17 cellular contexts compared by ENCODE assay signal in the genomic region with DNA sequence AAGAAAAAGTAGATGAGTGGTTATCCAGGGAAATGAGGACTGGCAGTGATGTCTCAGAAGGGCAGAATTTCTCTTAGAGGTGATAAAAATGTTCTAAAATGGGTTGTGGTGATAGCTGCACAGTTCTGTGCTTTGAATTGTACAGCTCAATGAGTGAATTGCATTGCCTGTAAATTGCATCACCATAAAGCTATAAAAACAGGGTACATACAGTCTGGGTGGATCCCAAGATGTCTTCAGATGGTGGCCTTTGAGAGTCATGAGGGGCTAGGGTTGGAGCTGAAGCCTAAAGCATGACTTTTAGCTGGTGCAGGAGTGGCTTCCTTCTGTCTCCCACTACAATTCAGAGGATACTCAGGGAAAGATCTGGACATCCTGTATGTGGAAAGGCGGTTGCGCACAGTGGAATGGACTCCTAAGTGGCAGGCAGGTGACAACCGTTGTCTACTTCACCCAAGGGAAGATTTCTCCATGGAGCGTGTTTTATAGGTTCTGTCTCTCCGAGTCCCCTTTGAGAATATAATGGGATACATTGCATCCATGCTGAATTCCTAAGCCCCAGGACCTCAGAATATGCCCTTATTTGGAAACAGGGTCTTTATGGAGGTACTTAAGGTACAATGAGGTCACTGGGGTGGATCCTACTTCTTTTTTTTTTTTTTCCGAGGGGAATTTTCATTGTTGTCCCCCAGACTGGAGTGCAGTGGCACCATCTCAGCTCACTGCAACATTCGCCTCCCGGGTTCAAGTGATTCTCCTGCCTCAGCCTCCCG. TPM values are rescaled to one million over a fixed set of nuclear protein-coding genes. Genes with fewer than 3 reads are reported as not detected.
A peak's percentile ranks its signal among the peaks of the same experiment; 100 is the strongest.
DNase-seq lines count a peak whose midpoint lies in the region; ATAC-seq and TF ChIP-seq lines count a peak whose summit lies in the region.
"Had no signal": no experiment of that assay in that cellular context is flagged by ENCODE, and none has a peak within 500 bp of the region (broad histone marks: within the 10 kb centered on the region; RNA-seq: fewer than 3 reads in every experiment).

No MANE protein-coding gene starts in this region.

- H2BK15ac ChIP-seq in H9 (ENCODE audit: low read depth, low read length): no peak overlapping the region

- intact Hi-C loops in CD4-positive, alpha-beta memory T cell (cut with micrococcal nuclease): no loop called here
- intact Hi-C loops in mucosa of descending colon (cut with DNase I, micrococcal nuclease): no loop called here

- POLR2A ChIA-PET in CD4-positive, alpha-beta memory T cell (lab: Charles Lee; ENCODE audit: partially characterized antibody): interaction anchor here (0.6 to 8.8 kb wide), 14 partner anchors 12 to 144 kb away, joined by 3 to 217 read pairs (median 4); a partner anchor contains a TSS

- H3K36me3 Mint-ChIP-seq in CD4-positive, alpha-beta memory T cell: peaks cover 30 to 40% of the 10 kb centered on the region in 2 donors
- H3K36me3 Mint-ChIP-seq in H9 (ENCODE audit: insufficient read depth in 1 of 3, low read depth in 3 of 3): no peaks in the 10 kb centered on the region; a peak in 2 of 7 replicates
- peaks cover 10% of the 10 kb centered on the region for H3K36me3 Mint-ChIP-seq in activated naive CD8-positive, alpha-beta T cell
- H3K36me3 Mint-ChIP-seq in osteocyte (ENCODE audit: unreplicated experiment): no peaks in the 10 kb centered on the region

- peak overlapping the region; percentile 98 to 100 (median 100) for H3K4me3 Mint-ChIP-seq in CD4-positive, alpha-beta memory T cell
- H3K4me3 Mint-ChIP-seq in H9 (peak overlapping the region in 1 of 2 experiments; percentile 5; a peak in 1 of 5 replicates), osteocyte (ENCODE audit: unreplicated experiment) (no peak overlapping the region)
- H3K4me3 Mint-ChIP-seq in activated naive CD8-positive, alpha-beta T cell: peak overlapping the region; percentile 60

- H3K9me3 Mint-ChIP-seq in CD4-positive, alpha-beta memory T cell: peaks cover 0 to 4% (median 0%) of the 10 kb centered on the region in 8 donors
- no peaks in the 10 kb centered on the region; a peak in 1 of 5 replicates for H3K9me3 Mint-ChIP-seq in H9
- no peaks in the 10 kb centered on the region for H3K9me3 Mint-ChIP-seq in activated naive CD8-positive, alpha-beta T cell (ENCODE audit: low read depth)
- H3K9me3 Mint-ChIP-seq in osteocyte (ENCODE audit: unreplicated experiment): no peaks in the 10 kb centered on the region

- no peak overlapping the region for H3T11ph ChIP-seq in H9 (ENCODE audit: low read length)

- WGBS in H9 (ENCODE audit: extremely low coverage, insufficient read length, low lambda C conversion rate): no CpG with 5 or more reads among the region's 9 CpGs

- no peak overlapping the region for H3K9ac ChIP-seq in H9 (ENCODE audit: extremely low read depth, insufficient read length, low read length)
- H3K9ac ChIP-seq: BLaER1 treated with 17β-estradiol and CSF1 and Interleukin-3, amounts not matched to agents 10 nM and 100 nM; KMS-11 had no signal

- no peak overlapping the region for H4K91ac ChIP-seq in H9 (ENCODE audit: insufficient read length, low read depth, low read length)

- H4K8ac ChIP-seq in H9 (replicated peaks; ENCODE audit: insufficient read length, low read depth, low read length): no peak overlapping the region

- no peak for DNase-seq in CD4-positive, alpha-beta memory T cell
- no peak for DNase-seq in H9
- peak in 2 of 3 donors; percentile 14 to 33 for DNase-seq in mucosa of descending colon
- DNase-seq in osteocyte (ENCODE audit: extremely low spot score, unreplicated experiment): no peak
- DNase-seq: activated effector memory CD4-positive, alpha-beta T cell treated with anti-CD3 and anti-CD28 coated beads, Interleukin-2, amount 50 U/mL, for 16 hours; caudate nucleus; kidney glomerular epithelial cell; NCI-H1436; NCI-H446; thyroid gland had no signal

- H4K20me1 ChIP-seq in H9 (ENCODE audit: control insufficient read depth, insufficient read depth, insufficient read length): no peaks in the 10 kb centered on the region
- H4K20me1 ChIP-seq: BLaER1 treated with 17β-estradiol and CSF1 and Interleukin-3, amounts not matched to agents 10 nM and 100 nM had no signal

- peak; percentile 15 for ATAC-seq in mucosa of descending colon
- no peak for ATAC-seq in HG03175 (IDR thresholded peaks at IDR 0.05; ENCODE audit: unreplicated experiment)
- ATAC-seq in HG03565 (IDR thresholded peaks at IDR 0.05; ENCODE audit: unreplicated experiment): no peak

- H2BK20ac ChIP-seq in H9 (ENCODE audit: low read depth, low read length, poor library complexity, severe bottlenecking): no peak overlapping the region

- H3K4me2 ChIP-seq in H9 (ENCODE audit: insufficient read depth, insufficient read length, low read length): no peak overlapping the region
- H3K4me2 ChIP-seq: KMS-11 had no signal

- H3K4me1 Mint-ChIP-seq in CD4-positive, alpha-beta memory T cell: peaks cover 32 to 82% (median 53%) of the 10 kb centered on the region in 4 donors
- H3K4me1 Mint-ChIP-seq in H9: peaks cover 24 to 29% of the 10 kb centered on the region in 2 experiments
- peaks cover 35% of the 10 kb centered on the region for H3K4me1 Mint-ChIP-seq in activated naive CD8-positive, alpha-beta T cell (ENCODE audit: low read depth)
- peaks cover 20% of the 10 kb centered on the region for H3K4me1 Mint-ChIP-seq in osteocyte (ENCODE audit: unreplicated experiment)

- H3K79me1 ChIP-seq in H9 (ENCODE audit: insufficient read depth, low read depth, low read length, poor library complexity, severe bottlenecking): no peaks in the 10 kb centered on the region

- H3K23me2 ChIP-seq in H9 (ENCODE audit: insufficient read length, low read depth, low read length, poor library complexity, severe bottlenecking): peaks cover 7% of the 10 kb centered on the region

- peak overlapping the region; percentile 98 for H3K27ac ChIP-seq in CD4-positive, alpha-beta memory T cell (ENCODE audit: low read depth, low read length)
- H3K27ac ChIP-seq in H9 (ENCODE audit: insufficient read length, low read depth, low read length): no peak overlapping the region
- H3K27ac ChIP-seq: KMS-11 had no signal

- H3K27me3 Mint-ChIP-seq in CD4-positive, alpha-beta memory T cell: no peaks in the 10 kb centered on the region
- H3K27me3 Mint-ChIP-seq in H9 (ENCODE audit: low read depth) (peaks cover 19% of the 10 kb centered on the region), osteocyte (ENCODE audit: unreplicated experiment) (no peaks in the 10 kb centered on the region)
- H3K27me3 Mint-ChIP-seq in activated naive CD8-positive, alpha-beta T cell: no peaks in the 10 kb centered on the region

- H3K4me3 ChIP-seq in CD4-positive, alpha-beta memory T cell (ENCODE audit: low read length in 2 of 2): no peak overlapping the region
- no peak overlapping the region for H3K4me3 ChIP-seq in mucosa of descending colon
- H3K4me3 ChIP-seq: BLaER1 treated with 17β-estradiol and CSF1 and Interleukin-3, amounts not matched to agents 10 nM and 100 nM; thyroid gland had no signal

- no peaks in the 10 kb centered on the region for H3K27me3 ChIP-seq in CD4-positive, alpha-beta memory T cell (ENCODE audit: insufficient read depth, low read length)
- no peaks in the 10 kb centered on the region for H3K27me3 ChIP-seq in H9 (ENCODE audit: insufficient read depth, low read length)
- H3K27me3 ChIP-seq: BLaER1 treated with 17β-estradiol and CSF1 and Interleukin-3, amounts not matched to agents 10 nM and 100 nM; thyroid gland had no signal

- no peaks in the 10 kb centered on the region for H3K9me3 ChIP-seq in CD4-positive, alpha-beta memory T cell (ENCODE audit: control insufficient read depth in 1 of 2, low read length in 2 of 2)
- H3K9me3 ChIP-seq in H9 (ENCODE audit: control insufficient read depth, low read depth, low read length) (no peaks in the 10 kb centered on the region), mucosa of descending colon (no peaks in the 10 kb centered on the region)
- H3K9me3 ChIP-seq: BLaER1 treated with 17β-estradiol and CSF1 and Interleukin-3, amounts not matched to agents 10 nM and 100 nM; thyroid gland had no signal

- H2BK120ac ChIP-seq in H9 (ENCODE audit: low read depth, low read length, poor library complexity, severe bottlenecking): no peak overlapping the region

- no peak overlapping the region for H3K56ac ChIP-seq in H9 (ENCODE audit: insufficient read length, low read depth, low read length)

- CTCF ChIA-PET in CD4-positive, alpha-beta memory T cell (lab: Charles Lee; ENCODE audit: partially characterized antibody): interaction anchor here (1.5 to 13.3 kb wide), 8 partner anchors 12 to 95 kb away, joined by 3 to 362 read pairs (median 9); a partner anchor contains a TSS

- H4K5ac ChIP-seq in H9 (ENCODE audit: insufficient read length, low read depth, low read length): no peak overlapping the region

- peak overlapping the region; percentile 47 for H3K18ac ChIP-seq in H9 (ENCODE audit: insufficient read length, low read depth, low read length)

- peaks cover 18% of the 10 kb centered on the region for H3K36me3 ChIP-seq in CD4-positive, alpha-beta memory T cell (ENCODE audit: insufficient read depth, low read length)
- no peaks in the 10 kb centered on the region for H3K36me3 ChIP-seq in mucosa of descending colon (ENCODE audit: low read depth)
- H3K36me3 ChIP-seq: BLaER1 treated with 17β-estradiol and CSF1 and Interleukin-3, amounts not matched to agents 10 nM and 100 nM; thyroid gland had no signal

- H3K14ac ChIP-seq in H9 (ENCODE audit: insufficient read depth, low read length): no peak overlapping the region

- H2AK5ac ChIP-seq in H9 (ENCODE audit: insufficient read length, low read length): no peak overlapping the region

- H3K27ac Mint-ChIP-seq in CD4-positive, alpha-beta memory T cell: peak overlapping the region; percentile 91 to 99 (median 96)
- H3K27ac Mint-ChIP-seq in H9 (peak overlapping the region in 2 of 3 experiments; percentile 19 to 49; a peak in 1 of 7 replicates), osteocyte (ENCODE audit: unreplicated experiment) (no peak overlapping the region)
- peak overlapping the region; percentile 100 for H3K27ac Mint-ChIP-seq in activated naive CD8-positive, alpha-beta T cell

- TF ChIP-seq CTCF in H9 (conservative IDR thresholded peaks at IDR 0.05) (no peak), mucosa of descending colon (IDR thresholded peaks at IDR 0.05) (no peak), osteocyte (IDR thresholded peaks at IDR 0.05) (no peak)

- H3K4ac ChIP-seq in H9 (ENCODE audit: low read depth, low read length): no peak overlapping the region

- peaks cover 68% of the 10 kb centered on the region for H3K4me1 ChIP-seq in CD4-positive, alpha-beta memory T cell (ENCODE audit: insufficient read depth, low read length)
- H3K4me1 ChIP-seq in H9 (ENCODE audit: insufficient read depth, low read length) (no peaks in the 10 kb centered on the region), mucosa of descending colon (ENCODE audit: low read depth) (peaks cover 42% of the 10 kb centered on the region)

- no peaks in the 10 kb centered on the region for H3K79me2 ChIP-seq in H9 (ENCODE audit: insufficient read depth, low read length)

- H2AFZ ChIP-seq in H9 (ENCODE audit: low read length): no peak overlapping the region

- no peak overlapping the region for H2BK12ac ChIP-seq in H9 (ENCODE audit: insufficient read length, low read depth, low read length)

- H2BK5ac ChIP-seq in H9 (ENCODE audit: insufficient read length, low read length): no peak overlapping the region

- no peak overlapping the region for H3K23ac ChIP-seq in H9 (ENCODE audit: insufficient read length, low read depth, low read length)

RNA-seq across cellular contexts. Expression of a gene that starts 1.6 kb away (rescaled TPM):
- 100 to 1,000 TPM; 752 to 810 TPM for total RNA-seq in CD4-positive, alpha-beta memory T cell
- polyA plus RNA-seq in CD4-positive, alpha-beta memory T cell: 1,000 to 10,000 TPM; 3,111 to 3,174 TPM
- total RNA-seq in H9 (2021): 2.0 and 2.6 TPM in 2 replicates
- total RNA-seq in mucosa of descending colon: 100 to 1,000 TPM; 394 to 627 (median 413) TPM
- 8.8 and 13.2 TPM in 2 replicates for total RNA-seq in osteocyte

RNA-seq across cellular contexts. Expression of a gene that starts 17.4 kb away (rescaled TPM):
- total RNA-seq in CD4-positive, alpha-beta memory T cell: 1 to 10 TPM; 2.9 to 3.0 TPM
- polyA plus RNA-seq in CD4-positive, alpha-beta memory T cell: under 1 TPM; 0.52 to 0.91 TPM
- total RNA-seq in H9 (2021) (13.5 and 14.2 TPM in 2 replicates), mucosa of descending colon (1 to 10 TPM in 2 of 3 donors, under 1 TPM in 1; 0.69 to 4.0 (median 2.1) TPM), osteocyte (3.0 and 3.6 TPM in 2 replicates)

RNA-seq across cellular contexts. Expression of a gene that starts 27.1 kb away (rescaled TPM):
- total RNA-seq in CD4-positive, alpha-beta memory T cell: not detected
- not detected for polyA plus RNA-seq in CD4-positive, alpha-beta memory T cell
- total RNA-seq in H9 (2021) (13.5 TPM in 2 replicates), mucosa of descending colon (100 to 1,000 TPM in 1 of 3 donors, 10 to 100 TPM in 2; 49.1 to 102 (median 75.5) TPM), osteocyte (not detected in 2 replicates)
- total RNA-seq: endothelial cell of umbilical vein had no signal
- polyA plus RNA-seq: endothelial cell of umbilical vein had no signal

RNA-seq across cellular contexts. Expression of a gene that starts 35.3 kb away (rescaled TPM):
- total RNA-seq in CD4-positive, alpha-beta memory T cell: under 1 TPM in 1 of 2 experiments, not detected in 1; 0.15 TPM
- not detected for polyA plus RNA-seq in CD4-positive, alpha-beta memory T cell
- total RNA-seq in H9 (2021): 207 and 212 TPM in 2 replicates
- not detected for total RNA-seq in mucosa of descending colon
- not detected in 2 replicates for total RNA-seq in osteocyte
- total RNA-seq: endothelial cell of umbilical vein, H4, thyroid gland had no signal
- polyA plus RNA-seq: endothelial cell of umbilical vein had no signal

RNA-seq across cellular contexts. Expression of a gene that starts 40.0 kb away (rescaled TPM):
- total RNA-seq in CD4-positive, alpha-beta memory T cell: 10 to 100 TPM; 18.4 to 22.5 TPM
- 10 to 100 TPM; 41.4 to 48.8 TPM for polyA plus RNA-seq in CD4-positive, alpha-beta memory T cell
- total RNA-seq in H9 (2021) (65.7 and 68.2 TPM in 2 replicates), mucosa of descending colon (10 to 100 TPM; 23.7 to 26.0 (median 25.7) TPM), osteocyte (36.6 and 40.1 TPM in 2 replicates)

Comparison
In these comparisons a context has a peak if more than half of its experiments do, and no peak if none do; other contexts are left out.
1. DNase-seq: peak in mucosa of descending colon (2 of 3); none in CD4-positive, alpha-beta memory T cell (0 of 5), H9 (single experiment) and osteocyte (single experiment).
2. RNA of a gene that starts 1.6 kb away (total RNA-seq): 752 to 810 TPM in CD4-positive, alpha-beta memory T cell and 394 to 627 TPM in mucosa of descending colon; 8.8 to 13.2 TPM in osteocyte and 2.0 to 2.6 TPM in H9; every median in the first group is over 10 times any median in the second.
3. RNA of a gene that starts 27.1 kb away (total RNA-seq): 49.1 to 102 TPM in mucosa of descending colon and 13.5 TPM in H9; not detected in CD4-positive, alpha-beta memory T cell and not detected in osteocyte; every median in the first group is over 10 times any median in the second.